ENCODE assay signal across 1 cellular context in genomic region chr2:10993001-10993481, GRCh38.
TF ChIP-seq lines count a peak whose summit lies in the region.

No MANE protein-coding gene starts in this region.

TF ChIP-seq in GM23338, 12 proteins besides CTCF, POLR2A, EP300 and RAD21 (continued from another document):
- TF ChIP-seq ZNF462 (CRISPR knock-in tag; IDR thresholded peaks at IDR 0.05) (no peak), ZNF331 (CRISPR knock-in tag; IDR thresholded peaks at IDR 0.05; ENCODE audit: low read depth) (no peak), REST (IDR thresholded peaks at IDR 0.05; ENCODE audit: unreplicated experiment) (no peak), JUNB (IDR thresholded peaks at IDR 0.05; ENCODE audit: unreplicated experiment) (no peak), ZNF114 (CRISPR knock-in tag; IDR thresholded peaks at IDR 0.05) (no peak), CREB1 (CRISPR knock-in tag; IDR thresholded peaks at IDR 0.05; ENCODE audit: low read depth) (no peak)
